In the genomic region with DNA sequence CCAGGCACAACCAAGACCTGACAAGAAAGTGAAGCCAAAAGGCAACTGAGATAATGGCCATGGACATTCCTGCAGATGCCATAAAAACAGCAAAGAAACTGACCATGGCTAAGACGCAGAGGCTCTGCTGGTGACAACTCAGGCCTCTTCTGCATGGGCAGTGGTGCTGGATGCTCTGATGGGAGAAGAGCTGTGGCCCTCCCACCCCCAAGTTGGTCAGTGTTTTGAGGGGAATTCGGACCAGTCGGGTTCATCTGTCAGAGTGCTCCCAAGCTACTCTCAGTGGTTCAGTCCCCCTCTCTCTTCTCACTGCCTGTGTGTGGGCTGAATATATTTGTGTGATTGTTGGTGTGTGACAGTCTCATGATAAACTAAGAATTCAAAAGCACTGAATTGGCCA, we compare ENCODE assay signal across 25 cellular contexts.
"Had no signal": no experiment of that assay in that cellular context is flagged by ENCODE, and none has a peak within 500 bp of the region (broad histone marks: within the 10 kb centered on the region; RNA-seq: fewer than 3 reads in every experiment).

No MANE protein-coding gene starts in this region.

- ATAC-seq: HepG2 had no signal

- H3K4me3 ChIP-seq: MG63, SJSA1, SK-N-MC had no signal

- H3K27ac ChIP-seq: SJSA1, SK-N-MC had no signal

- H3K9me3 ChIP-seq: SJSA1 had no signal

- DNase-seq: IMR-90, Karpas-422, KG1, MG63, NCI-H1092, NCI-H1105 treated with DMSO at 0.1 percent for 48 hours, NCI-H1417 treated with DMSO at 0.1 percent for 48 hours, NCI-H146, NCI-H1694 treated with DMSO at 0.1 percent for 48 hours, NCI-H1930, NCI-H2081, NCI-H2107, NCI-H2171, NCI-H226, NCI-H446, NCI-H510A, NCI-H524 treated with DMSO at 0.1 percent for 48 hours, NCI-H69, NCI-H774, Right ventricle myocardium superior, RPMI8226, SIG-M5 had no signal

- H3K36me3 ChIP-seq: MG63, SJSA1 had no signal

- H3K4me1 ChIP-seq: SJSA1 had no signal
